Comparison of ENCODE assay signal across 22 cellular contexts in genomic region chr22:30569674-30570202, GRCh38. TPM values are rescaled to one million over a fixed set of nuclear protein-coding genes. Genes with fewer than 3 reads are reported as not detected.
"Had no signal": no experiment of that assay in that cellular context is flagged by ENCODE, and none has a peak within 500 bp of the region (broad histone marks: within the 10 kb centered on the region; RNA-seq: fewer than 3 reads in every experiment).

No MANE protein-coding gene starts in this region.

- H3K4me3 ChIP-seq: MG63, SJSA1, SK-N-MC had no signal

- DNase-seq: Karpas-422, KG1, MG63, NCI-H1092 treated with DMSO at 0.1 percent for 48 hours, NCI-H1436, NCI-H187, NCI-H2029, NCI-H2081 treated with DMSO at 0.1 percent for 48 hours, NCI-H2171, NCI-H226, NCI-H446, NCI-H510A, NCI-H524 treated with DMSO at 0.1 percent for 48 hours, NCI-H69, NCI-H774, RPMI8226, SIG-M5 had no signal

- FAIRE-seq: RCC 7860 had no signal

- H3K27ac ChIP-seq: SJSA1, SK-N-MC had no signal

- H3K9me3 ChIP-seq: MG63, SJSA1 had no signal

- H3K36me3 ChIP-seq: MG63, SJSA1 had no signal

- H3K4me1 ChIP-seq: SJSA1 had no signal

RNA-seq across cellular contexts. Expression of gene GAL3ST1, which starts 4.7 kb away (rescaled TPM):
- total RNA-seq: SJSA1 had no signal

RNA-seq across cellular contexts. Expression of gene SEC14L6, which starts 23.2 kb away (rescaled TPM):
- total RNA-seq: HT-29, Right ventricle myocardium superior, SJSA1 had no signal
